8 cellular contexts compared by ENCODE assay signal in the genomic region with DNA sequence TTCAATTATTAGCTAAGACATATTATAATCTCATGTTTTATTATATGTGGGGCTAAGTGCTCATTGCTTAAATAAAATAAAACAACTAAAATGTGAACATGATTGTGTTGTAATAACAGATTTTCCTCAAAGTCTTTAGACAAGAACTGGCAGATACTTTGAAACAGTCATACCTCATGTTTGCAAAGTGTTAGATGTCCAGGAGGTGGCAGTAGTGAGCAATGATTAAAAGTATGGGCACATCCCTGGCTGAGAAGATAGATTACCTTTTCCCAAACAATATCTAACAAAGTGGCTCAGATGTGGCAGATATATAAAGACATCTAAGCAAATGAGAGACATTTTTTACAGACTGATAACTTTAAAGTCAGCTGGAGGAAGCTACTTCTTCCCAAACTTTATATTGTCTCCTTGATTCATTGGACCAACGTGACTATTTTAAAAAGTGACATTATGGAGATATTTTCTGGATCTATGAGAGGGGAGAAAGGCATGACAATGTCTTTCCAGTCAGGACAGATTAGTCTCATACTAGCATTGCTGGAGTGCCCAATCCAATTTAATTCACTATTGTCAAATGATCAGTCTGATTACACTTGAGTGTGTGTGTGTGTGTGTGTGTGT.
DNase-seq lines count a peak whose midpoint lies in the region; ATAC-seq and TF ChIP-seq lines count a peak whose summit lies in the region.

No MANE protein-coding gene starts in this region.

- H3K4me1 Mint-ChIP-seq in CD4-positive, alpha-beta memory T cell: peaks cover 0 to 2% (median 0%) of the 10 kb centered on the region in 4 donors

- no peaks in the 10 kb centered on the region for H3K9me2 ChIP-seq in hepatocyte (replicated peaks; ENCODE audit: insufficient read depth)

- ATAC-seq in GM18519 (IDR thresholded peaks at IDR 0.05; ENCODE audit: low FRiP score, unreplicated experiment): peak; percentile 75
- peak; percentile 79 for ATAC-seq in HG03095 (IDR thresholded peaks at IDR 0.05; ENCODE audit: unreplicated experiment)

- H3K36me3 ChIP-seq in CD4-positive, alpha-beta memory T cell (ENCODE audit: insufficient read depth, low read length): no peaks in the 10 kb centered on the region
- H3K36me3 ChIP-seq in hepatocyte (replicated peaks; ENCODE audit: insufficient read depth, low read depth): no peaks in the 10 kb centered on the region

- no peak overlapping the region for H2AFZ ChIP-seq in hepatocyte

- no peak overlapping the region for H3K4me3 ChIP-seq in CD4-positive, alpha-beta memory T cell (ENCODE audit: low read length in 2 of 2)
- H3K4me3 ChIP-seq in hepatocyte (no peak overlapping the region), coronary artery (no peak overlapping the region)

- no peaks in the 10 kb centered on the region for H3K36me3 Mint-ChIP-seq in CD4-positive, alpha-beta memory T cell

- intact Hi-C loops in CD4-positive, alpha-beta memory T cell (cut with micrococcal nuclease): loop anchor here (1.0 kb wide), 1 partner anchor 197 kb away; no protein-coding TSS in a partner anchor

- peak; percentile 70 for TF ChIP-seq CTCF in hepatocyte (IDR thresholded peaks at IDR 0.05; ENCODE audit: poor library complexity)
- TF ChIP-seq CTCF in coronary artery (IDR thresholded peaks at IDR 0.05): no peak

- H3K9me3 ChIP-seq in CD4-positive, alpha-beta memory T cell (ENCODE audit: control insufficient read depth in 1 of 2, low read length in 2 of 2): no peaks in the 10 kb centered on the region
- no peaks in the 10 kb centered on the region for H3K9me3 ChIP-seq in hepatocyte (ENCODE audit: low read depth)

- H3K4me3 Mint-ChIP-seq in CD4-positive, alpha-beta memory T cell: no peak overlapping the region

- H3K27me3 ChIP-seq in CD4-positive, alpha-beta memory T cell (ENCODE audit: insufficient read depth, low read length): no peaks in the 10 kb centered on the region
- no peaks in the 10 kb centered on the region for H3K27me3 ChIP-seq in hepatocyte

- no peaks in the 10 kb centered on the region for H3K4me1 ChIP-seq in CD4-positive, alpha-beta memory T cell (ENCODE audit: insufficient read depth, low read length)
- H3K4me1 ChIP-seq in hepatocyte (ENCODE audit: insufficient read depth): peaks cover 1% of the 10 kb centered on the region

- H3K27ac Mint-ChIP-seq in CD4-positive, alpha-beta memory T cell: no peak overlapping the region

- no peaks in the 10 kb centered on the region for H3K9me3 Mint-ChIP-seq in CD4-positive, alpha-beta memory T cell

- H3K27me3 Mint-ChIP-seq in CD4-positive, alpha-beta memory T cell: no peaks in the 10 kb centered on the region

- POLR2A ChIA-PET in CD4-positive, alpha-beta memory T cell (lab: Charles Lee; ENCODE audit: partially characterized antibody): interaction anchor here (0.9 kb wide), 1 partner anchor 197 kb away, joined by 3 read pairs; no protein-coding TSS in a partner anchor

- CTCF ChIA-PET in CD4-positive, alpha-beta memory T cell (lab: Charles Lee; ENCODE audit: partially characterized antibody): interaction anchor here (1.0 to 3.7 kb wide), 17 partner anchors 11 to 1955 kb away, joined by 3 to 30 read pairs (median 5); no protein-coding TSS in a partner anchor

- DNase-seq in CD4-positive, alpha-beta memory T cell: peak; percentile 25 to 48 (median 37)
- peak; percentile 47 for DNase-seq in NCI-H748 treated with DMSO at 0.1 percent for 48 hours (lab: John Stamatoyannopoulos, UW)
- peak; percentile 24 for DNase-seq in activated naive CD4-positive, alpha-beta T cell treated with anti-CD3 and anti-CD28 coated beads, Interleukin-2, amount 50 U/mL, for 16 hours
- DNase-seq in hepatocyte (ENCODE audit: low spot score): peak; percentile 63
- peak; percentile 2 for DNase-seq in stimulated activated CD4-positive, alpha-beta T cell treated with anti-CD3 and anti-CD28 coated beads, Interleukin-4, amount 100 ng/mL, for 1 hour
- no peak for DNase-seq in coronary artery (ENCODE audit: low spot score)

- H3K79me2 ChIP-seq in hepatocyte: no peaks in the 10 kb centered on the region

- no peaks in the 10 kb centered on the region for H4K20me1 ChIP-seq in hepatocyte (ENCODE audit: insufficient read depth, poor library complexity, severe bottlenecking)

- WGBS in hepatocyte (ENCODE audit: low lambda C conversion rate, missing lambda C conversion rate): 43% methylated on average over 1 of the region's 1 CpG

- no peak overlapping the region for H3K27ac ChIP-seq in CD4-positive, alpha-beta memory T cell (ENCODE audit: low read depth, low read length)
- H3K27ac ChIP-seq in hepatocyte (no peak overlapping the region), coronary artery (no peak overlapping the region)

- H3K4me2 ChIP-seq in hepatocyte: no peak overlapping the region
